In the genomic region with DNA sequence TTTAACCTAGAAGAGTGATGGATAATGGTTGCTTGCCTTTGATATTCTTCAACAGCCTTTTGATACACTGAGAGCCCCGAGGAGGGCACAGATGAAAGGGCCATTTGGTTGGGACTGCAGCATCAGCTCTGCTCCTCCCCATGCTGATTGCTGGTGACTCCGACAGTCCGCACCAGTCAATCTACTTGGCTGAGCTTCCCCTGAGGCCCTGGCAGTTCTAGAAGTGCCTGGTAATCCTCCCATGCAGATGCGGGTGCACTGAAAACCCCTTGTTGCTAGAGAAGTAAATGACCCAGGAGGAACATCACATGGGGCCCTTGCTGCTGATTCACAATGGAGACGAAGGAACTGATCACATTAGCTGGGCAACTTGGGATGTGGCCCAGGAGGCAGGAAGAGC, we compare ENCODE assay signal across 21 cellular contexts. TPM values are rescaled to one million over a fixed set of nuclear protein-coding genes. Genes with fewer than 3 reads are reported as not detected.
DNase-seq lines count a peak whose midpoint lies in the region; ATAC-seq, FAIRE-seq and TF ChIP-seq lines count a peak whose summit lies in the region.
"Had no signal": no experiment of that assay in that cellular context is flagged by ENCODE, and none has a peak within 500 bp of the region (broad histone marks: within the 10 kb centered on the region; RNA-seq: fewer than 3 reads in every experiment).

No MANE protein-coding gene starts in this region.

- no peaks in the 10 kb centered on the region for H3K36me3 ChIP-seq in BLaER1 treated with 17β-estradiol and CSF1 and Interleukin-3, amounts not matched to agents 10 nM and 100 nM
- H3K36me3 ChIP-seq in astrocyte (ENCODE audit: insufficient read depth, low read length): no peaks in the 10 kb centered on the region

- H3K36me3 Mint-ChIP-seq in astrocyte (ENCODE audit: low read depth, unreplicated experiment): no peaks in the 10 kb centered on the region
- H3K36me3 Mint-ChIP-seq in memory B cell: no peaks in the 10 kb centered on the region
- H3K36me3 Mint-ChIP-seq in stimulated activated naive B cell treated with anti-CD40 and anti-IgM and Interleukin-4, amounts not matched to agents 10 μg/mL and 1 μg/mL and 100 μg/mL, for 72 hours: no peaks in the 10 kb centered on the region
- H3K36me3 Mint-ChIP-seq: CD4-positive, alpha-beta memory T cell had no signal

- H3K4me2 ChIP-seq in BLaER1 treated with 17β-estradiol and CSF1 and Interleukin-3, amounts not matched to agents 10 nM and 100 nM: peak overlapping the region in 6 of 11 experiments; percentile 2 to 96 (median 90); a peak in 8 of 22 replicates
- no peak overlapping the region for H3K4me2 ChIP-seq in astrocyte (ENCODE audit: low read length)

- H3K9ac ChIP-seq in BLaER1 treated with 17β-estradiol and CSF1 and Interleukin-3, amounts not matched to agents 10 nM and 100 nM: no peak overlapping the region
- no peak overlapping the region for H3K9ac ChIP-seq in astrocyte (ENCODE audit: low read length)

- no peak overlapping the region; a peak in 1 of 22 replicates for H3K27ac ChIP-seq in BLaER1 treated with 17β-estradiol and CSF1 and Interleukin-3, amounts not matched to agents 10 nM and 100 nM
- H3K27ac ChIP-seq in astrocyte (ENCODE audit: low read depth, low read length): no peak overlapping the region

- H3K4me3 ChIP-seq in BLaER1 treated with 17β-estradiol and CSF1 and Interleukin-3, amounts not matched to agents 10 nM and 100 nM: no peak overlapping the region
- no peak overlapping the region for H3K4me3 ChIP-seq in astrocyte (ENCODE audit: insufficient read depth, low read depth, low read length)
- H3K4me3 ChIP-seq: K562 had no signal

- peak overlapping the region; percentile 27 for H3K27ac Mint-ChIP-seq in astrocyte (ENCODE audit: unreplicated experiment)
- H3K27ac Mint-ChIP-seq in memory B cell: peak overlapping the region; percentile 45
- peak overlapping the region; percentile 25 for H3K27ac Mint-ChIP-seq in stimulated activated naive B cell treated with anti-CD40 and anti-IgM and Interleukin-4, amounts not matched to agents 10 μg/mL and 1 μg/mL and 100 μg/mL, for 72 hours
- H3K27ac Mint-ChIP-seq: CD4-positive, alpha-beta memory T cell; HFFc6 had no signal

- no peak overlapping the region for H3K4me3 Mint-ChIP-seq in astrocyte (ENCODE audit: unreplicated experiment)
- H3K4me3 Mint-ChIP-seq in memory B cell: no peak overlapping the region
- no peak overlapping the region for H3K4me3 Mint-ChIP-seq in stimulated activated naive B cell treated with anti-CD40 and anti-IgM and Interleukin-4, amounts not matched to agents 10 μg/mL and 1 μg/mL and 100 μg/mL, for 72 hours
- H3K4me3 Mint-ChIP-seq: CD4-positive, alpha-beta memory T cell; HFFc6 had no signal

- no peak for DNase-seq in astrocyte (ENCODE audit: low read depth)
- DNase-seq in memory B cell (ENCODE audit: low spot score in 2 of 2): no peak
- DNase-seq in stimulated activated naive B cell treated with anti-CD40 and anti-IgM and Interleukin-4, amounts not matched to agents 10 μg/mL and 1 μg/mL and 100 μg/mL, for 72 hours: no peak
- no peak for DNase-seq in DMS153 (lab: John Stamatoyannopoulos, UW)
- DNase-seq in dermis blood vessel endothelial cell: no peak
- DNase-seq: 8988T; AML-193; C1 segment of cervical spinal cord; CD4-positive, alpha-beta memory T cell; COR-L47; DND-41; GDM1; GOT3; HCEC 1CT; HFFc6 had no signal

- H3K9me3 Mint-ChIP-seq in astrocyte (ENCODE audit: unreplicated experiment) (peaks cover 2% of the 10 kb centered on the region), memory B cell (no peaks in the 10 kb centered on the region)
- H3K9me3 Mint-ChIP-seq in stimulated activated naive B cell treated with anti-CD40 and anti-IgM and Interleukin-4, amounts not matched to agents 10 μg/mL and 1 μg/mL and 100 μg/mL, for 72 hours: peaks cover 0 to 2% of the 10 kb centered on the region in 2 donors
- H3K9me3 Mint-ChIP-seq: HFFc6 had no signal

- 0 out of 22 replicates have a peak, but pooled peaks cover 0 to 4% (median 0%) of the 10 kb centered on the region in 11 experiments for H3K9me3 ChIP-seq in BLaER1 treated with 17β-estradiol and CSF1 and Interleukin-3, amounts not matched to agents 10 nM and 100 nM (replicated peaks in 1 of 11)
- no peaks in the 10 kb centered on the region for H3K9me3 ChIP-seq in astrocyte (ENCODE audit: insufficient read depth, low read depth, low read length)

- H3K27me3 ChIP-seq in BLaER1 treated with 17β-estradiol and CSF1 and Interleukin-3, amounts not matched to agents 10 nM and 100 nM: no peaks in the 10 kb centered on the region
- H3K27me3 ChIP-seq in astrocyte (ENCODE audit: insufficient read depth, low read length): peaks cover 4% of the 10 kb centered on the region

- H3K79me2 ChIP-seq in astrocyte (ENCODE audit: insufficient read depth, low read length): no peaks in the 10 kb centered on the region

- H3K27me3 Mint-ChIP-seq in astrocyte (ENCODE audit: low read depth, unreplicated experiment): peaks cover 37% of the 10 kb centered on the region
- no peaks in the 10 kb centered on the region for H3K27me3 Mint-ChIP-seq in memory B cell
- peaks cover 0 to 4% of the 10 kb centered on the region in 2 donors for H3K27me3 Mint-ChIP-seq in stimulated activated naive B cell treated with anti-CD40 and anti-IgM and Interleukin-4, amounts not matched to agents 10 μg/mL and 1 μg/mL and 100 μg/mL, for 72 hours

- H4K20me1 ChIP-seq in BLaER1 treated with 17β-estradiol and CSF1 and Interleukin-3, amounts not matched to agents 10 nM and 100 nM: no peaks in the 10 kb centered on the region
- H4K20me1 ChIP-seq in astrocyte (ENCODE audit: insufficient read depth, low read length): no peaks in the 10 kb centered on the region

- H3K4me1 ChIP-seq in BLaER1 treated with 17β-estradiol and CSF1 and Interleukin-3, amounts not matched to agents 10 nM and 100 nM: peaks cover 46 to 76% (median 61%) of the 10 kb centered on the region in 10 experiments
- H3K4me1 ChIP-seq in astrocyte (ENCODE audit: insufficient read depth, low read length): peaks cover 15% of the 10 kb centered on the region

- no peak for TF ChIP-seq CTCF in astrocyte (IDR thresholded peaks at IDR 0.05; ENCODE audit: insufficient read depth, low read depth, low read length)

- H3K4me1 Mint-ChIP-seq in astrocyte (ENCODE audit: low read depth, unreplicated experiment): peaks cover 10% of the 10 kb centered on the region
- peaks cover 30% of the 10 kb centered on the region for H3K4me1 Mint-ChIP-seq in memory B cell
- peaks cover 33 to 59% of the 10 kb centered on the region in 2 donors for H3K4me1 Mint-ChIP-seq in stimulated activated naive B cell treated with anti-CD40 and anti-IgM and Interleukin-4, amounts not matched to agents 10 μg/mL and 1 μg/mL and 100 μg/mL, for 72 hours

- no peak overlapping the region for H2AFZ ChIP-seq in astrocyte (ENCODE audit: low read depth, low read length)

- ATAC-seq in memory B cell (ENCODE audit: low read depth) (no peak), HG03045 (IDR thresholded peaks at IDR 0.05; ENCODE audit: unreplicated experiment) (no peak)
- no peak for ATAC-seq in stimulated activated naive B cell treated with anti-CD40 and anti-IgM and Interleukin-4, amounts not matched to agents 10 μg/mL and 1 μg/mL and 100 μg/mL, for 72 hours (replicated peaks)
- ATAC-seq: K562 had no signal

- no peak for FAIRE-seq in astrocyte (lab: Jason Lieb, UNC)
- FAIRE-seq: D721Med, GM12892, GM19239, K562 had no signal

RNA-seq across cellular contexts. Expression of gene RIC3, which starts 35.2 kb away (rescaled TPM):
- 2.5 and 3.0 TPM in 2 replicates for total RNA-seq in astrocyte
- not detected in 2 replicates for total RNA-seq in dermis blood vessel endothelial cell
- total RNA-seq: HFFc6 had no signal

RNA-seq across cellular contexts. Expression of gene LMO1, which starts 59.7 kb away (rescaled TPM):
- total RNA-seq in astrocyte (0.46 and 1.5 TPM in 2 replicates), dermis blood vessel endothelial cell (not detected in 2 replicates)
- total RNA-seq: CD4-positive, alpha-beta memory T cell; HFFc6; K562 had no signal
